15 cellular contexts compared by ENCODE assay signal in the genomic region with DNA sequence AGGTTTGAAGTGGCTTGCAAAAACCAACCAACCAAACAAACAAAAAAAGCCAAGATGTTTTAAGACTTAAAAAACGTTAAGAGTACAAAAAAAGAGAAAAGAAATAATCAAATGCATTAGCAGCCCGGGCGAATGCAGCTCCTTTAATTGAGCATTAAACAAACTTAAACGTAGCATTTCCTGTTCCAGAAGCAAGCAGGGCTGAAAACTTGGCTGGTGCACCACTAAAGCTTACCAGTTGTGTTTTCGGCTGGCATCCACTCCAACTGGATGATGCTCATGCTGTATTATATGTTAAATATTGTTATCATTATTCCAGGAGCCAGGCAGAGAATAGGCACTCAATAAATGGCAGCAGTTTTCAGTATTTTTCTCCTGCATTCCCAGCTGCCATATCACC. TPM values are rescaled to one million over a fixed set of nuclear protein-coding genes. Genes with fewer than 3 reads are reported as not detected.
DNase-seq lines count a peak whose midpoint lies in the region; ATAC-seq and TF ChIP-seq lines count a peak whose summit lies in the region.
"Had no signal": no experiment of that assay in that cellular context is flagged by ENCODE, and none has a peak within 500 bp of the region (broad histone marks: within the 10 kb centered on the region; RNA-seq: fewer than 3 reads in every experiment).

No MANE protein-coding gene starts in this region.

- no peak overlapping the region for H3K27ac Mint-ChIP-seq in Caco-2 (ENCODE audit: unreplicated experiment)
- H3K27ac Mint-ChIP-seq: CD4-positive, alpha-beta T cell; H9; IgD-negative memory B cell had no signal

- 17% methylated on average over 5 of the region's 5 CpGs for WGBS in prostate gland

- H3K36me3 ChIP-seq in A673 (ENCODE audit: insufficient read depth, low read length, poor library complexity, severe bottlenecking) (no peaks in the 10 kb centered on the region), BLaER1 (no peaks in the 10 kb centered on the region), prostate gland (no peaks in the 10 kb centered on the region), Caco-2 (ENCODE audit: control insufficient read depth, insufficient read depth, low read length) (no peaks in the 10 kb centered on the region)

- H3K9me3 ChIP-seq in A673 (ENCODE audit: low read depth, low read length, poor library complexity, severe bottlenecking), result no peaks in the 10 kb centered on the region
- no peaks in the 10 kb centered on the region for H3K9me3 ChIP-seq in BLaER1
- no peaks in the 10 kb centered on the region for H3K9me3 ChIP-seq in prostate gland
- no peaks in the 10 kb centered on the region for H3K9me3 ChIP-seq in Caco-2
- H3K9me3 ChIP-seq: A549 had no signal

- peaks cover 7% of the 10 kb centered on the region for H3K27me3 Mint-ChIP-seq in Caco-2 (ENCODE audit: insufficient read depth, unreplicated experiment)

- POLR2A ChIA-PET in A673 (lab: Charles Lee; ENCODE audit: low non-redundant PET) (no interaction called here), Caco-2 (lab: Charles Lee) (no interaction called here)

- H4K20me1 ChIP-seq in BLaER1, result no peaks in the 10 kb centered on the region

- H3K4me3 ChIP-seq in A673 (ENCODE audit: low read depth, low read length, poor library complexity, severe bottlenecking) (no peak overlapping the region), BLaER1 (no peak overlapping the region), LNCaP clone FGC (ENCODE audit: low read depth, low read length) (no peak overlapping the region), prostate gland (no peak overlapping the region), Caco-2 (ENCODE audit: low read depth, low read length) (no peak overlapping the region)
- H3K4me3 ChIP-seq: A549, GM12878 had no signal

- no peak overlapping the region for H3K9ac ChIP-seq in BLaER1

- H3K9me3 Mint-ChIP-seq in Caco-2 (ENCODE audit: unreplicated experiment), result no peaks in the 10 kb centered on the region
- H3K9me3 Mint-ChIP-seq: CD4-positive, alpha-beta T cell; H9; IgD-negative memory B cell had no signal

- CTCF ChIA-PET in A673 (lab: Charles Lee), result interaction anchor here (0.7 kb wide), 1 partner anchor 1424 kb away, joined by 3 read pairs; no protein-coding TSS in a partner anchor
- CTCF ChIA-PET in Caco-2 (lab: Charles Lee), result no interaction called here

- H3K27ac ChIP-seq in A673 (ENCODE audit: low read depth, low read length, poor library complexity, severe bottlenecking), result no peak overlapping the region
- no peak overlapping the region for H3K27ac ChIP-seq in BLaER1
- H3K27ac ChIP-seq in prostate gland, result no peak overlapping the region
- H3K27ac ChIP-seq: A549 had no signal

- no TSS peak for BruUV-seq in A673 (replicated peaks; lab: Mats Ljungman, UMichigan)
- no TSS peak for BruUV-seq in Caco-2 (replicated peaks; lab: Mats Ljungman, UMichigan)

- no peak for ATAC-seq in GM19455 (IDR thresholded peaks at IDR 0.05; ENCODE audit: unreplicated experiment)
- ATAC-seq: A549, GM12878 had no signal

- H3K36me3 Mint-ChIP-seq in Caco-2 (ENCODE audit: insufficient read depth, unreplicated experiment), result no peaks in the 10 kb centered on the region
- H3K36me3 Mint-ChIP-seq: IgD-negative memory B cell had no signal

- H3K27me3 ChIP-seq in A673 (replicated peaks; ENCODE audit: insufficient read depth, low read depth, low read length, poor library complexity) (peaks cover 26% of the 10 kb centered on the region), BLaER1 (peaks cover 36% of the 10 kb centered on the region), prostate gland (replicated peaks; ENCODE audit: insufficient read depth) (no peaks in the 10 kb centered on the region), Caco-2 (replicated peaks; ENCODE audit: control insufficient read depth, insufficient read depth, low read length) (no peaks in the 10 kb centered on the region)

- TF ChIP-seq CTCF in A673 (conservative IDR thresholded peaks at IDR 0.05; ENCODE audit: low read depth, low read length) (no peak), LNCaP clone FGC (IDR thresholded peaks at IDR 0.05; ENCODE audit: control insufficient read depth, extremely low read depth, insufficient read depth) (no peak), prostate gland (IDR thresholded peaks at IDR 0.05) (no peak), Caco-2 (IDR thresholded peaks at IDR 0.05; ENCODE audit: insufficient read depth in 1 of 2, low read depth in 1 of 2, low read length in 1 of 2, severe bottlenecking in 1 of 2, unreplicated experiment in 1 of 2) (no peak)

- DNase-seq in A673 (ENCODE audit: low spot score) (peak; percentile 52), LNCaP clone FGC (ENCODE audit: low read depth) (peak; percentile 46), prostate gland (ENCODE audit: low spot score) (peak; percentile 12), medulla oblongata (ENCODE audit: extremely low spot score) (no peak), Caco-2 (no peak)
- DNase-seq: CD4-positive, alpha-beta T cell; GOT3; H9; KG1 had no signal

- H3K4me2 ChIP-seq in BLaER1, result peak overlapping the region; percentile 59; the same call in 1 of the 2 replicates
- H3K4me2 ChIP-seq: A549 had no signal

- intact Hi-C loops in A673 (cut with micrococcal nuclease; ENCODE audit: unreplicated experiment) (no loop called here), prostate gland (cut with DNase I) (no loop called here), Caco-2 (cut with micrococcal nuclease; ENCODE audit: unreplicated experiment) (no loop called here)

- no peak overlapping the region for H3K4me3 Mint-ChIP-seq in Caco-2 (ENCODE audit: unreplicated experiment)
- H3K4me3 Mint-ChIP-seq: CD4-positive, alpha-beta T cell; H9; IgD-negative memory B cell had no signal

- H3K4me1 ChIP-seq in A673 (ENCODE audit: insufficient read depth, low read length, poor library complexity, severe bottlenecking) (peaks cover 33% of the 10 kb centered on the region), BLaER1 (peaks cover 42% of the 10 kb centered on the region), prostate gland (replicated peaks) (no peaks in the 10 kb centered on the region), Caco-2 (no peaks in the 10 kb centered on the region)
- H3K4me1 ChIP-seq: A549 had no signal

- peaks cover 8% of the 10 kb centered on the region for H3K4me1 Mint-ChIP-seq in Caco-2 (ENCODE audit: low read depth, unreplicated experiment)

- TF ChIP-seq POLR2A in prostate gland (IDR thresholded peaks at IDR 0.05), result no peak

RNA-seq across cellular contexts. Expression of a gene that starts 45.1 kb away (rescaled TPM):
- total RNA-seq in A673 (2021) (0.09 TPM in 1 of 2 replicates, not detected in the other), prostate gland (under 1 TPM; 0.27 to 0.28 TPM), Caco-2 (2022) (not detected in 2 replicates)
- total RNA-seq: CD4-positive, alpha-beta T cell; GM12878; H9; HT1080 had no signal

Comparison
In these comparisons a context has a peak if more than half of its experiments do, and no peak if none do; other contexts are left out.
1. DNase-seq: peak in A673 (single experiment), LNCaP clone FGC (single experiment) and prostate gland (single experiment); none in medulla oblongata (single experiment) and Caco-2 (0 of 2).